Comparison of ENCODE assay signal across 13 cellular contexts in genomic region chr19:18494267-18494607, GRCh38. TPM values are rescaled to one million over a fixed set of nuclear protein-coding genes. Genes with fewer than 3 reads are reported as not detected.
DNase-seq lines count a peak whose midpoint lies in the region; ATAC-seq and TF ChIP-seq lines count a peak whose summit lies in the region.
"Had no signal": no experiment of that assay in that cellular context is flagged by ENCODE, and none has a peak within 500 bp of the region (broad histone marks: within the 10 kb centered on the region; RNA-seq: fewer than 3 reads in every experiment).

No MANE protein-coding gene starts in this region.

- H3K9me2 ChIP-seq in GM23248 (ENCODE audit: insufficient read depth): no peaks in the 10 kb centered on the region

- H2BK20ac ChIP-seq in H9 (ENCODE audit: low read depth, low read length, poor library complexity, severe bottlenecking): no peak overlapping the region

- H3K9ac ChIP-seq in GM23248: peak overlapping the region; percentile 80
- no peak overlapping the region for H3K9ac ChIP-seq in H9 (ENCODE audit: extremely low read depth, insufficient read length, low read length)

- H3K9me3 Mint-ChIP-seq in H9: no peaks in the 10 kb centered on the region
- H3K9me3 Mint-ChIP-seq: nephron progenitor cell had no signal

- no peak overlapping the region for H2BK120ac ChIP-seq in H9 (ENCODE audit: low read depth, low read length, poor library complexity, severe bottlenecking)

- in situ Hi-C loops in GM23248 (cut with MboI): no loop called here

- H3T11ph ChIP-seq in H9 (ENCODE audit: low read length): no peak overlapping the region

- peaks cover 32% of the 10 kb centered on the region for H3K4me1 ChIP-seq in GM23248 (ENCODE audit: insufficient read depth)
- H3K4me1 ChIP-seq in neutrophil (ENCODE audit: control insufficient read depth in 1 of 2, insufficient read depth in 1 of 2, low read depth in 1 of 2, low read length in 1 of 2): peaks cover 73 to 92% of the 10 kb centered on the region in 2 experiments
- H3K4me1 ChIP-seq in H9 (ENCODE audit: insufficient read depth, low read length): peaks cover 2% of the 10 kb centered on the region; the same call in 1 of the 2 replicates

- H3K4me2 ChIP-seq in GM23248 (ENCODE audit: unreplicated experiment): peak overlapping the region; percentile 78
- no peak overlapping the region for H3K4me2 ChIP-seq in H9 (ENCODE audit: insufficient read depth, insufficient read length, low read length)

- H3K27me3 ChIP-seq in GM23248 (replicated peaks; ENCODE audit: insufficient read depth) (no peaks in the 10 kb centered on the region), neutrophil (no peaks in the 10 kb centered on the region), H9 (ENCODE audit: insufficient read depth, low read length) (no peaks in the 10 kb centered on the region)

- no peak for TF ChIP-seq CTCF in AG10803 (conservative IDR thresholded peaks at IDR 0.05; ENCODE audit: low read length)
- TF ChIP-seq CTCF in cardiac fibroblast (IDR thresholded peaks at IDR 0.05; ENCODE audit: low read depth, low read length): no peak
- TF ChIP-seq CTCF in neutrophil (IDR thresholded peaks at IDR 0.05): no peak
- no peak for TF ChIP-seq CTCF in H9 (conservative IDR thresholded peaks at IDR 0.05)

- no peak overlapping the region for H3K4me3 Mint-ChIP-seq in H9
- H3K4me3 Mint-ChIP-seq: nephron progenitor cell had no signal

- ATAC-seq in HG03442 (IDR thresholded peaks at IDR 0.05; ENCODE audit: unreplicated experiment): no peak

- peaks cover 16% of the 10 kb centered on the region for H3F3A ChIP-seq in GM23248 (ENCODE audit: insufficient read depth)

- H3K36me3 ChIP-seq in GM23248 (ENCODE audit: low read depth): no peaks in the 10 kb centered on the region
- H3K36me3 ChIP-seq in neutrophil: no peaks in the 10 kb centered on the region

- no peaks in the 10 kb centered on the region; a peak in 1 of 7 replicates for H3K36me3 Mint-ChIP-seq in H9 (ENCODE audit: insufficient read depth in 1 of 3, low read depth in 3 of 3)

- H4K91ac ChIP-seq in H9 (ENCODE audit: insufficient read length, low read depth, low read length): no peak overlapping the region

- no peak overlapping the region for H4K5ac ChIP-seq in H9 (ENCODE audit: insufficient read length, low read depth, low read length)

- H3K23ac ChIP-seq in H9 (ENCODE audit: insufficient read length, low read depth, low read length): no peak overlapping the region

- peaks cover 31 to 35% of the 10 kb centered on the region in 2 experiments for H3K4me1 Mint-ChIP-seq in H9

- no peak overlapping the region for H2AK5ac ChIP-seq in H9 (ENCODE audit: insufficient read length, low read length)

- 26 to 28% methylated on average over 6 to 7 of the region's 7 CpGs for WGBS in GM23248 (ENCODE audit: low coverage in 1 of 2, low lambda C conversion rate in 2 of 2, missing lambda C conversion rate in 2 of 2), 2 experiments
- WGBS in H9 (ENCODE audit: extremely low coverage, insufficient read length, low lambda C conversion rate): no CpG with 5 or more reads among the region's 7 CpGs

- H2BK12ac ChIP-seq in H9 (ENCODE audit: insufficient read length, low read depth, low read length): no peak overlapping the region

- H3K79me2 ChIP-seq in GM23248 (ENCODE audit: insufficient read depth) (peaks cover 100% of the 10 kb centered on the region), H9 (ENCODE audit: insufficient read depth, low read length) (peaks cover 2% of the 10 kb centered on the region; the same call in 1 of the 2 replicates)

- H3K18ac ChIP-seq in H9 (ENCODE audit: insufficient read length, low read depth, low read length): no peak overlapping the region

- peak; percentile 58 for DNase-seq in AG10803 (ENCODE audit: low read depth)
- peak; percentile 83 for DNase-seq in GM23248
- DNase-seq in cardiac fibroblast (ENCODE audit: low read depth in 2 of 2): peak; percentile 55 to 58
- DNase-seq in H9: no peak
- DNase-seq in NCI-H82 treated with DMSO at 0.1 percent for 48 hours (lab: John Stamatoyannopoulos, UW; ENCODE audit: unreplicated experiment): no peak
- no peak for DNase-seq in middle frontal gyrus (ENCODE audit: extremely low spot score, low spot score)
- DNase-seq: aorta; nephron progenitor cell; SHP77 treated with DMSO at 0.1 percent for 48 hours; stimulated activated CD4-positive, alpha-beta T cell treated with anti-CD3 and anti-CD28 coated beads, Interleukin-4, amount 100 ng/mL, for 1 hour; substantia nigra had no signal

- no peak overlapping the region for H3K4ac ChIP-seq in H9 (ENCODE audit: low read depth, low read length)

- no peak overlapping the region for H4K8ac ChIP-seq in H9 (replicated peaks; ENCODE audit: insufficient read length, low read depth, low read length)

- no peak overlapping the region for H3K56ac ChIP-seq in H9 (ENCODE audit: insufficient read length, low read depth, low read length)

- no peak overlapping the region for H2BK5ac ChIP-seq in H9 (ENCODE audit: insufficient read length, low read length)

- peaks cover 3% of the 10 kb centered on the region for H3K79me1 ChIP-seq in H9 (ENCODE audit: insufficient read depth, low read depth, low read length, poor library complexity, severe bottlenecking)

- no peaks in the 10 kb centered on the region for H3K23me2 ChIP-seq in H9 (ENCODE audit: insufficient read length, low read depth, low read length, poor library complexity, severe bottlenecking)

- H3K27ac ChIP-seq in GM23248 (peak overlapping the region; percentile 93), neutrophil (peak overlapping the region; percentile 98), H9 (ENCODE audit: insufficient read length, low read depth, low read length) (no peak overlapping the region)

- H4K20me1 ChIP-seq in GM23248 (ENCODE audit: insufficient read depth): peaks cover 35% of the 10 kb centered on the region
- peaks cover 2% of the 10 kb centered on the region for H4K20me1 ChIP-seq in H9 (ENCODE audit: control insufficient read depth, insufficient read depth, insufficient read length)

- H2AFZ ChIP-seq in GM23248: no peak overlapping the region
- H2AFZ ChIP-seq in H9 (ENCODE audit: low read length): no peak overlapping the region

- H3K27ac Mint-ChIP-seq in H9: no peak overlapping the region

- no peak overlapping the region for H2BK15ac ChIP-seq in H9 (ENCODE audit: low read depth, low read length)

- H3K14ac ChIP-seq in H9 (ENCODE audit: insufficient read depth, low read length): no peak overlapping the region

- no peaks in the 10 kb centered on the region for H3K27me3 Mint-ChIP-seq in H9 (ENCODE audit: low read depth)

- no peaks in the 10 kb centered on the region for H3K9me3 ChIP-seq in GM23248 (ENCODE audit: low read depth)
- H3K9me3 ChIP-seq in neutrophil: no peaks in the 10 kb centered on the region
- no peaks in the 10 kb centered on the region for H3K9me3 ChIP-seq in H9 (ENCODE audit: control insufficient read depth, low read depth, low read length)

- H3K4me3 ChIP-seq in AG10803 (ENCODE audit: low read length) (no peak overlapping the region), GM23248 (peak overlapping the region; percentile 54), cardiac fibroblast (replicated peaks in 1 of 2; ENCODE audit: low read depth in 2 of 2, low read length in 2 of 2) (no peak overlapping the region), neutrophil (ENCODE audit: low read depth in 1 of 2, low read length in 1 of 2) (peak overlapping the region in 1 of 2 experiments; percentile 24)

RNA-seq across cellular contexts. Expression of gene ELL, which starts 27.6 kb away (rescaled TPM):
- total RNA-seq in GM23248 (2014; rRNA removed; shearing (Covaris generic)): 22.1 and 24.2 TPM in 2 replicates
- polyA plus RNA-seq in GM23248 (2016; fragmentation: Nextera tagmentation; extraction: Ambion mirVana): 16.4 and 17.1 TPM in 2 replicates
- total RNA-seq in H9 (2021): 15.5 and 17.0 TPM in 2 replicates

RNA-seq across cellular contexts. Expression of gene FKBP8, which starts 49.1 kb away (rescaled TPM):
- 419 and 466 TPM in 2 replicates for total RNA-seq in GM23248 (2014; rRNA removed; shearing (Covaris generic))
- polyA plus RNA-seq in GM23248 (2016; fragmentation: Nextera tagmentation; extraction: Ambion mirVana): 195 and 208 TPM in 2 replicates
- total RNA-seq in H9 (2021): 308 and 310 TPM in 2 replicates

RNA-seq across cellular contexts. Expression of gene ISYNA1, which starts 56.3 kb away (rescaled TPM):
- 5.5 and 8.9 TPM in 2 replicates for total RNA-seq in GM23248 (2014; rRNA removed; shearing (Covaris generic))
- polyA plus RNA-seq in GM23248 (2016; fragmentation: Nextera tagmentation; extraction: Ambion mirVana): 12.3 and 17.2 TPM in 2 replicates
- total RNA-seq in H9 (2021): 241 and 255 TPM in 2 replicates

Comparison
In these comparisons a context has a peak if more than half of its experiments do, and no peak if none do; other contexts are left out.
1. DNase-seq: peak in AG10803 (single experiment), GM23248 (single experiment) and cardiac fibroblast (2 of 2); none in H9 (single experiment), NCI-H82 treated with DMSO at 0.1 percent for 48 hours (single experiment) and middle frontal gyrus (single experiment).
2. RNA of gene ISYNA1, which starts 56.3 kb away (total RNA-seq): 241 to 255 TPM in H9; 5.5 to 8.9 TPM in GM23248; every median in the first group is over 10 times any median in the second.